ENCODE assay signal across 12 cellular contexts in the genomic region with DNA sequence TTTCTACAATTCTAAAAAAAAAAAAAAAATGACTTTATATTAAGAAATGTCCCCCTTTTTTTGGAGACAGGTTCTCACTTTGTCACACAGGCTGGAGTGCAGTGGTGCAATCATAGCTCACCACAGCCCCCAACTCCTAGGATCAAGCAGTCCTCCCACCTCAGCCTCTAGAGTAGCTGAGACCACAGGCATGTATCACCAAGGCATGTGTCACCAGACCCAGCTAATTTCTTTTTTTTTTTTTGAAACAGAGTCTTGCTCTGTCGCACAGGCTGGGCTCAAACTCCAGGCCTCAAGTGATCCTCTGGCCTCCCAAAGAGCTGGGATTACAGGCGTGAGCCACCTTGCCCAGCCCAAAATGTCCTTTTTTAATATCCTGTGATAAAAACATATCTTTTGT. TPM values are rescaled to one million over a fixed set of nuclear protein-coding genes. Genes with fewer than 3 reads are reported as not detected.
"Had no signal": no experiment of that assay in that cellular context is flagged by ENCODE, and none has a peak within 500 bp of the region (broad histone marks: within the 10 kb centered on the region; RNA-seq: fewer than 3 reads in every experiment).

No MANE protein-coding gene starts in this region.

RNA-seq across cellular contexts. Expression of gene OCM, which starts 43.6 kb away (rescaled TPM):
- total RNA-seq: activated B cell treated with CpG ODN at 0.5 μM for 24 hours; activated CD4-positive, alpha-beta memory T cell treated with anti-CD3 and anti-CD28 coated beads for 36 hours; activated CD4-positive, alpha-beta T cell treated with anti-CD3 and anti-CD28 coated beads for 36 hours; activated CD4-positive, alpha-beta T cell treated with anti-CD3 and anti-CD28 coated beads, Interleukin-2, amount 10 ng/mL, durations not matched to agents 24 days and 14 days; activated CD8-positive, alpha-beta memory T cell treated with anti-CD3 and anti-CD28 coated beads for 36 hours; activated CD8-positive, alpha-beta memory T cell treated with anti-CD3 and anti-CD28 coated beads, Interleukin-2, amount 10 ng/mL, durations not matched to agents 7 days and 5 days; activated CD8-positive, alpha-beta T cell treated with anti-CD3 and anti-CD28 coated beads for 36 hours; activated CD8-positive, alpha-beta T cell treated with anti-CD3 and anti-CD28 coated beads, Interleukin-2, amount 10 ng/mL, durations not matched to agents 7 days and 5 days; T-helper 2 cell treated with Interferon-gamma antibody and Interleukin-4, amounts not matched to agents 100 ng/mL and 5 ng/mL, for 36 hours; WTC11 had no signal

RNA-seq across cellular contexts. Expression of gene RSPH10B, which starts 46.3 kb away (rescaled TPM):
- total RNA-seq: activated B cell treated with CpG ODN at 0.5 μM for 24 hours; activated CD4-positive, alpha-beta memory T cell treated with anti-CD3 and anti-CD28 coated beads for 36 hours; activated CD4-positive, alpha-beta memory T cell treated with anti-CD3 and anti-CD28 coated beads, Interleukin-2, amount 10 ng/mL, durations not matched to agents 7 days and 5 days; activated CD4-positive, alpha-beta T cell treated with anti-CD3 and anti-CD28 coated beads, Interleukin-2, amount 10 ng/mL, durations not matched to agents 7 days and 5 days; activated CD8-positive, alpha-beta memory T cell treated with anti-CD3 and anti-CD28 coated beads, Interleukin-2, amount 10 ng/mL, durations not matched to agents 7 days and 5 days; T-helper 2 cell treated with Interferon-gamma antibody and Interleukin-4, amounts not matched to agents 100 ng/mL and 5 ng/mL, for 36 hours had no signal
